ENCODE assay signal across 23 cellular contexts in genomic region chr7:128106840-128107239, GRCh38.
DNase-seq lines count a peak whose midpoint lies in the region; ATAC-seq, FAIRE-seq and TF ChIP-seq lines count a peak whose summit lies in the region.
"Had no signal": no experiment of that assay in that cellular context is flagged by ENCODE, and none has a peak within 500 bp of the region (broad histone marks: within the 10 kb centered on the region; RNA-seq: fewer than 3 reads in every experiment).

No MANE protein-coding gene starts in this region.

- no peak for TF ChIP-seq EP300 in GM12878 (IDR thresholded peaks at IDR 0.05; ENCODE audit: borderline replicate concordance in 1 of 2, control insufficient read depth in 1 of 2, low read depth in 2 of 2, low read length in 2 of 2)

- no peak for DNase-seq in activated naive CD8-positive, alpha-beta T cell treated with anti-CD3 and anti-CD28 coated beads, Interleukin-2, amount 10 ng/mL, durations not matched to agents 7 days and 5 days
- DNase-seq in activated naive CD8-positive, alpha-beta T cell treated with anti-CD3 and anti-CD28 coated beads, Interleukin-2, amount 50 U/mL, for 24 hours: no peak
- no peak for DNase-seq in GM12878 (ENCODE audit: low read depth, low spot score)
- no peak for DNase-seq in HuH-7 (ENCODE audit: low spot score)
- no peak for DNase-seq in NCI-H2029 treated with DMSO at 0.1 percent for 48 hours (lab: John Stamatoyannopoulos, UW)
- no peak for DNase-seq in SIG-M5 treated with dmso at 0.1 percent for 504 hours (lab: John Stamatoyannopoulos, UW; ENCODE audit: unreplicated experiment)
- DNase-seq: activated CD4-positive, CD25-positive, alpha-beta regulatory T cell treated with anti-CD3 and anti-CD28 coated beads, Interleukin-2, amount 50 U/mL, for 72 hours; HCEC 1CT; left cardiac atrium; mesendoderm; NCI-H1417 treated with DMSO at 0.1 percent for 48 hours; NCI-H774; nephron progenitor cell; psoas muscle; stomach; trophoblast cell had no signal

- no peaks in the 10 kb centered on the region for H3K9me3 Mint-ChIP-seq in activated naive CD8-positive, alpha-beta T cell treated with anti-CD3 and anti-CD28 coated beads, Interleukin-2, amount 10 ng/mL, durations not matched to agents 7 days and 5 days
- no peaks in the 10 kb centered on the region for H3K9me3 Mint-ChIP-seq in activated naive CD8-positive, alpha-beta T cell treated with anti-CD3 and anti-CD28 coated beads, Interleukin-2, amount 50 U/mL, for 24 hours
- H3K9me3 Mint-ChIP-seq in IgD-negative memory B cell: peaks cover 0 to 2% (median 0%) of the 10 kb centered on the region in 3 donors
- H3K9me3 Mint-ChIP-seq in stimulated activated memory B cell treated with anti-CD40 and anti-IgM and Interleukin-4, amounts not matched to agents 10 μg/mL and 1 μg/mL and 100 μg/mL, for 72 hours: no peaks in the 10 kb centered on the region
- H3K9me3 Mint-ChIP-seq: dendritic cell treated with granulocyte-macrophage colony-stimulating factor and Interleukin-4, amounts not matched to agents 40 ng/mL and 50 ng/mL, for 4 days had no signal

- H3K4me1 Mint-ChIP-seq in activated naive CD8-positive, alpha-beta T cell treated with anti-CD3 and anti-CD28 coated beads, Interleukin-2, amount 10 ng/mL, durations not matched to agents 7 days and 5 days: peaks cover 56% of the 10 kb centered on the region
- H3K4me1 Mint-ChIP-seq in activated naive CD8-positive, alpha-beta T cell treated with anti-CD3 and anti-CD28 coated beads, Interleukin-2, amount 50 U/mL, for 24 hours: peaks cover 70% of the 10 kb centered on the region
- H3K4me1 Mint-ChIP-seq in IgD-negative memory B cell: peaks cover 42 to 69% (median 56%) of the 10 kb centered on the region in 3 donors
- H3K4me1 Mint-ChIP-seq in stimulated activated memory B cell treated with anti-CD40 and anti-IgM and Interleukin-4, amounts not matched to agents 10 μg/mL and 1 μg/mL and 100 μg/mL, for 72 hours: peaks cover 85% of the 10 kb centered on the region

- H3K27ac Mint-ChIP-seq in activated naive CD8-positive, alpha-beta T cell treated with anti-CD3 and anti-CD28 coated beads, Interleukin-2, amount 10 ng/mL, durations not matched to agents 7 days and 5 days: peak overlapping the region; percentile 66
- no peak overlapping the region for H3K27ac Mint-ChIP-seq in activated naive CD8-positive, alpha-beta T cell treated with anti-CD3 and anti-CD28 coated beads, Interleukin-2, amount 50 U/mL, for 24 hours
- H3K27ac Mint-ChIP-seq in IgD-negative memory B cell: peak overlapping the region in 2 of 3 donors; percentile 19 to 66
- peak overlapping the region; percentile 80 for H3K27ac Mint-ChIP-seq in stimulated activated memory B cell treated with anti-CD40 and anti-IgM and Interleukin-4, amounts not matched to agents 10 μg/mL and 1 μg/mL and 100 μg/mL, for 72 hours
- H3K27ac Mint-ChIP-seq: dendritic cell treated with granulocyte-macrophage colony-stimulating factor and Interleukin-4, amounts not matched to agents 40 ng/mL and 50 ng/mL, for 4 days; nephron progenitor cell had no signal

- no peak for FAIRE-seq in GM12878 (lab: Jason Lieb, UNC)
- FAIRE-seq: bronchial epithelial cell had no signal

- peaks cover 24% of the 10 kb centered on the region for H3K4me1 ChIP-seq in GM12878 (ENCODE audit: control insufficient read depth, insufficient read depth, low read length)
- H3K4me1 ChIP-seq: psoas muscle had no signal

- no peak for TF ChIP-seq POLR2A in GM12878 (IDR thresholded peaks at IDR 0.05; ENCODE audit: low read depth, low read length)

- no peak for TF ChIP-seq RAD21 in GM12878 (IDR thresholded peaks at IDR 0.05; ENCODE audit: insufficient read depth, low read depth, low read length)

- H3K79me2 ChIP-seq in GM12878 (ENCODE audit: control insufficient read depth, insufficient read depth, low read length): no peaks in the 10 kb centered on the region

- no peaks in the 10 kb centered on the region for H3K36me3 Mint-ChIP-seq in activated naive CD8-positive, alpha-beta T cell treated with anti-CD3 and anti-CD28 coated beads, Interleukin-2, amount 10 ng/mL, durations not matched to agents 7 days and 5 days
- H3K36me3 Mint-ChIP-seq in activated naive CD8-positive, alpha-beta T cell treated with anti-CD3 and anti-CD28 coated beads, Interleukin-2, amount 50 U/mL, for 24 hours (ENCODE audit: low read depth): no peaks in the 10 kb centered on the region
- no peaks in the 10 kb centered on the region for H3K36me3 Mint-ChIP-seq in IgD-negative memory B cell
- H3K36me3 Mint-ChIP-seq in stimulated activated memory B cell treated with anti-CD40 and anti-IgM and Interleukin-4, amounts not matched to agents 10 μg/mL and 1 μg/mL and 100 μg/mL, for 72 hours: no peaks in the 10 kb centered on the region

- no peaks in the 10 kb centered on the region for H3K27me3 ChIP-seq in GM12878 (replicated peaks in 1 of 2; ENCODE audit: control insufficient read depth in 2 of 2, insufficient read depth in 2 of 2, low read length in 1 of 2)

- POLR2A ChIA-PET in activated naive CD8-positive, alpha-beta T cell treated with anti-CD3 and anti-CD28 coated beads, Interleukin-2, amount 10 ng/mL, durations not matched to agents 7 days and 5 days (lab: Charles Lee): no interaction called here
- POLR2A ChIA-PET in GM12878 (lab: Charles Lee): no interaction called here

- peak; percentile 24 for ATAC-seq in activated naive CD8-positive, alpha-beta T cell treated with anti-CD3 and anti-CD28 coated beads, Interleukin-2, amount 10 ng/mL, durations not matched to agents 7 days and 5 days (ENCODE audit: low read depth)
- no peak for ATAC-seq in activated naive CD8-positive, alpha-beta T cell treated with anti-CD3 and anti-CD28 coated beads, Interleukin-2, amount 50 U/mL, for 24 hours
- ATAC-seq in GM12878: no peak
- ATAC-seq in stimulated activated memory B cell treated with anti-CD40 and anti-IgM and Interleukin-4, amounts not matched to agents 10 μg/mL and 1 μg/mL and 100 μg/mL, for 72 hours: no peak
- ATAC-seq: left cardiac atrium, Panc1, psoas muscle had no signal

- in situ Hi-C loops in GM12878 (cut with MboI): no loop called here

- RAD21 ChIA-PET in GM12878 (lab: Charles Lee; ENCODE audit: unreplicated experiment): no interaction called here

- peak overlapping the region; percentile 10 for H3K4me3 Mint-ChIP-seq in activated naive CD8-positive, alpha-beta T cell treated with anti-CD3 and anti-CD28 coated beads, Interleukin-2, amount 10 ng/mL, durations not matched to agents 7 days and 5 days
- H3K4me3 Mint-ChIP-seq in activated naive CD8-positive, alpha-beta T cell treated with anti-CD3 and anti-CD28 coated beads, Interleukin-2, amount 50 U/mL, for 24 hours: no peak overlapping the region
- peak overlapping the region in 3 of 4 donors; percentile 31 to 81 (median 39) for H3K4me3 Mint-ChIP-seq in IgD-negative memory B cell
- H3K4me3 Mint-ChIP-seq in stimulated activated memory B cell treated with anti-CD40 and anti-IgM and Interleukin-4, amounts not matched to agents 10 μg/mL and 1 μg/mL and 100 μg/mL, for 72 hours: no peak overlapping the region
- H3K4me3 Mint-ChIP-seq: dendritic cell treated with granulocyte-macrophage colony-stimulating factor and Interleukin-4, amounts not matched to agents 40 ng/mL and 50 ng/mL, for 4 days; nephron progenitor cell had no signal

- no peaks in the 10 kb centered on the region for H3K36me3 ChIP-seq in GM12878 (ENCODE audit: control insufficient read depth in 2 of 2, insufficient read depth in 2 of 2, low read length in 1 of 2)
- H3K36me3 ChIP-seq: stomach had no signal

- H3K27me3 Mint-ChIP-seq in activated naive CD8-positive, alpha-beta T cell treated with anti-CD3 and anti-CD28 coated beads, Interleukin-2, amount 10 ng/mL, durations not matched to agents 7 days and 5 days: peaks cover 4% of the 10 kb centered on the region
- H3K27me3 Mint-ChIP-seq in activated naive CD8-positive, alpha-beta T cell treated with anti-CD3 and anti-CD28 coated beads, Interleukin-2, amount 50 U/mL, for 24 hours: peaks cover 3% of the 10 kb centered on the region
- peaks cover 1% of the 10 kb centered on the region for H3K27me3 Mint-ChIP-seq in IgD-negative memory B cell
- H3K27me3 Mint-ChIP-seq in stimulated activated memory B cell treated with anti-CD40 and anti-IgM and Interleukin-4, amounts not matched to agents 10 μg/mL and 1 μg/mL and 100 μg/mL, for 72 hours: no peaks in the 10 kb centered on the region

- no peak overlapping the region for H2AFZ ChIP-seq in GM12878 (ENCODE audit: control insufficient read depth, low read depth, low read length)

- H3K4me2 ChIP-seq in GM12878 (ENCODE audit: control insufficient read depth, insufficient read depth): no peak overlapping the region

- BruUV-seq in GM12878 (replicated peaks; lab: Mats Ljungman, UMichigan): no TSS peak

- 88% methylated on average over 1 of the region's 1 CpG for WGBS in GM12878 (ENCODE audit: insufficient coverage, insufficient replicate concordance, low lambda C conversion rate, missing lambda C conversion rate)

- H3K9ac ChIP-seq in GM12878 (ENCODE audit: control insufficient read depth, insufficient read depth, low read length): no peak overlapping the region

- CTCF ChIA-PET in GM12878 (lab: Yijun Ruan, JAX): interaction anchor here (1.0 kb wide), 1 partner anchor 103 kb away, joined by 3 read pairs; no protein-coding TSS in a partner anchor

- intact Hi-C loops in GM12878 (cut with micrococcal nuclease; ENCODE audit: unreplicated experiment): no loop called here

- SMC1A ChIA-PET in GM12878 (lab: Charles Lee; ENCODE audit: uncharacterized antibody, unreplicated experiment): no interaction called here

- no peaks in the 10 kb centered on the region for H4K20me1 ChIP-seq in GM12878 (ENCODE audit: control insufficient read depth, insufficient read depth)

- H3K9me3 ChIP-seq in GM12878 (replicated peaks; ENCODE audit: control insufficient read depth, insufficient read depth, low read length): no peaks in the 10 kb centered on the region
- H3K9me3 ChIP-seq: psoas muscle, stomach had no signal

- no peak overlapping the region for H3K4me3 ChIP-seq in GM12878
- H3K4me3 ChIP-seq: psoas muscle, SK-N-MC, skin epidermis, stomach had no signal

- no peak overlapping the region for H3K27ac ChIP-seq in GM12878 (ENCODE audit: control insufficient read depth, insufficient read depth)
- H3K27ac ChIP-seq: psoas muscle, SK-N-MC, skin epidermis, stomach had no signal

- TF ChIP-seq CTCF in GM12878 (IDR thresholded peaks at IDR 0.05 in 2 of 3, conservative IDR thresholded peaks at IDR 0.05 in 1 of 3; ENCODE audit: control insufficient read depth in 2 of 3, extremely low read depth in 1 of 3, insufficient read depth in 1 of 3, low read depth in 3 of 3, low read length in 3 of 3): no peak

TF ChIP-seq in GM12878, 131 proteins besides CTCF, POLR2A, EP300 and RAD21 (continues in another document):
- TF ChIP-seq PML (IDR thresholded peaks at IDR 0.05; ENCODE audit: low read length) (no peak), POLR2AphosphoS5 (IDR thresholded peaks at IDR 0.05; ENCODE audit: low read length) (0 out of 2 replicates have a peak, but pooled peaks have one; percentile 24)

Comparison
In these comparisons a context has a peak if more than half of its experiments do, and no peak if none do; other contexts are left out.
1. H3K4me3 Mint-ChIP-seq: peak in activated naive CD8-positive, alpha-beta T cell treated with anti-CD3 and anti-CD28 coated beads, Interleukin-2, amount 10 ng/mL, durations not matched to agents 7 days and 5 days (single experiment) and IgD-negative memory B cell (3 of 4); none in activated naive CD8-positive, alpha-beta T cell treated with anti-CD3 and anti-CD28 coated beads, Interleukin-2, amount 50 U/mL, for 24 hours (single experiment) and stimulated activated memory B cell treated with anti-CD40 and anti-IgM and Interleukin-4, amounts not matched to agents 10 μg/mL and 1 μg/mL and 100 μg/mL, for 72 hours (single experiment).